In the genomic region with DNA sequence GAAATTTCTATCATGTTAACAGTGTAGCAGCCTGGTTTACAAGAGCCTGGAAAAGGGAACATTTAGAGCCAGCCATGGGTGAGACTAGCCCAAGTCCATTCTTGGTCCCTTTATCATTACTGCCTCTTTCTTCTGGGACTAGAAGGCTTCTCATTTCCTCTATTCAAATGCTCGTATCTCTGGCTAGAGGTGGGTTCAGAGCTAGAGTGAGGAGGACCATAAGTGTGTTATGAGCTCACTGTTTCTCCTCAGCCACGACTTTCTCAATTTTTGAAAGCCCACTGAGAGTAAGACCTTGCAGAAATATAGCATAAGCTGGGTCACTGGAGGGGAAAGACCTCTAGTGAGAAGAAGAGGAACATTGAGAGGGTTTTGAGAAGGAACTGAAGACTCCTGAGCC, we compare ENCODE assay signal across 29 cellular contexts.
"Had no signal": no experiment of that assay in that cellular context is flagged by ENCODE, and none has a peak within 500 bp of the region (broad histone marks: within the 10 kb centered on the region; RNA-seq: fewer than 3 reads in every experiment).

No MANE protein-coding gene starts in this region.

- ATAC-seq: activated CD8-positive, alpha-beta T cell treated with anti-CD3 and anti-CD28 coated beads for 36 hours; body of pancreas had no signal

- H3K36me3 ChIP-seq: WERI-Rb-1 had no signal

- H3K27ac Mint-ChIP-seq: activated CD8-positive, alpha-beta T cell treated with anti-CD3 and anti-CD28 coated beads for 36 hours; activated naive CD4-positive, alpha-beta T cell treated with anti-CD3 and anti-CD28 coated beads, Interleukin-2, amount 50 U/mL, for 24 hours; activated naive CD8-positive, alpha-beta T cell treated with anti-CD3 and anti-CD28 coated beads, Interleukin-2, amount 10 ng/mL, durations not matched to agents 7 days and 5 days; activated T-helper 2 cell treated with anti-CD3 and anti-CD28 coated beads, Interferon-gamma antibody, Interleukin-2, Interleukin-4, amounts not matched to agents 10 μg/mL and 5 μg/mL and 100 μg/mL, durations not matched to agents 14 hours and 24 hours and 36 hours had no signal

- H3K27me3 ChIP-seq: body of pancreas had no signal

- H3K4me1 Mint-ChIP-seq: activated naive CD4-positive, alpha-beta T cell treated with anti-CD3 and anti-CD28 coated beads, Interleukin-2, amount 50 U/mL, for 24 hours; activated naive CD8-positive, alpha-beta T cell treated with anti-CD3 and anti-CD28 coated beads, Interleukin-2, amount 10 ng/mL, durations not matched to agents 7 days and 5 days had no signal

- H3K27ac ChIP-seq: body of pancreas, WERI-Rb-1 had no signal

- H3K4me3 ChIP-seq: body of pancreas had no signal

- H3K9me3 Mint-ChIP-seq: activated CD8-positive, alpha-beta T cell treated with anti-CD3 and anti-CD28 coated beads for 36 hours; activated naive CD4-positive, alpha-beta T cell treated with anti-CD3 and anti-CD28 coated beads, Interleukin-2, amount 50 U/mL, for 24 hours; activated naive CD8-positive, alpha-beta T cell treated with anti-CD3 and anti-CD28 coated beads, Interleukin-2, amount 10 ng/mL, durations not matched to agents 7 days and 5 days; activated T-helper 2 cell treated with anti-CD3 and anti-CD28 coated beads, Interferon-gamma antibody, Interleukin-2, Interleukin-4, amounts not matched to agents 10 μg/mL and 5 μg/mL and 100 μg/mL, durations not matched to agents 14 hours and 24 hours and 36 hours had no signal

- DNase-seq: activated CD4-positive, alpha-beta T cell treated with anti-CD3 and anti-CD28 coated beads for 1 hour; activated CD4-positive, alpha-beta T cell treated with anti-CD3 and anti-CD28 coated beads for 48 hours; activated CD4-positive, alpha-beta T cell treated with anti-CD3 and anti-CD28 coated beads, Interleukin-2, amount 50 U/mL, for 4 hours; activated CD4-positive, CD25-positive, alpha-beta regulatory T cell; activated CD8-positive, alpha-beta T cell treated with anti-CD3 and anti-CD28 coated beads for 36 hours; activated gamma-delta T cell; activated naive CD4-positive, alpha-beta T cell treated with Interleukin-2 at 50 U/mL for 16 hours; activated naive CD8-positive, alpha-beta T cell treated with anti-CD3 and anti-CD28 coated beads, Interleukin-2, amount 10 ng/mL, durations not matched to agents 7 days and 5 days; activated T-cell treated with anti-CD3 and anti-CD28 coated beads, Interleukin-2, amount 50 U/mL, for 1 hour; body of pancreas; KG1; MM.1S; MV-4-11; NCI-H1092; NCI-H1436 treated with DMSO at 0.1 percent for 48 hours; NCI-H187; NCI-H2029 treated with DMSO at 0.1 percent for 48 hours; NCI-H2107; NCI-H2171; NCI-H510A; NCI-H526; NCI-H748 treated with DMSO at 0.1 percent for 48 hours; NK-92 treated with Interleukin-12 subunit alpha and Interleukin-12 subunit beta, amount 100 ng/mL, for 24 hours; OCI-M1; Right ventricle myocardium superior; T1000; WERI-Rb-1 had no signal

- H3K4me3 Mint-ChIP-seq: activated CD8-positive, alpha-beta T cell treated with anti-CD3 and anti-CD28 coated beads for 36 hours; activated naive CD4-positive, alpha-beta T cell treated with anti-CD3 and anti-CD28 coated beads, Interleukin-2, amount 50 U/mL, for 24 hours; activated naive CD8-positive, alpha-beta T cell treated with anti-CD3 and anti-CD28 coated beads, Interleukin-2, amount 10 ng/mL, durations not matched to agents 7 days and 5 days had no signal

- H3K36me3 Mint-ChIP-seq: activated naive CD4-positive, alpha-beta T cell treated with anti-CD3 and anti-CD28 coated beads, Interleukin-2, amount 50 U/mL, for 24 hours; activated naive CD8-positive, alpha-beta T cell treated with anti-CD3 and anti-CD28 coated beads, Interleukin-2, amount 10 ng/mL, durations not matched to agents 7 days and 5 days had no signal

- H3K9me3 ChIP-seq: body of pancreas had no signal
